ENCODE assay signal across 9 cellular contexts in genomic region chr5:149358818-149359217, GRCh38. TPM values are rescaled to one million over a fixed set of nuclear protein-coding genes. Genes with fewer than 3 reads are reported as not detected.
A peak's percentile ranks its signal among the peaks of the same experiment; 100 is the strongest.
DNase-seq lines count a peak whose midpoint lies in the region; ATAC-seq, FAIRE-seq and TF ChIP-seq lines count a peak whose summit lies in the region.
"Had no signal": no experiment of that assay in that cellular context is flagged by ENCODE, and none has a peak within 500 bp of the region (broad histone marks: within the 10 kb centered on the region; RNA-seq: fewer than 3 reads in every experiment).

No MANE protein-coding gene starts in this region.

- POLR2A ChIA-PET in SK-N-SH (lab: Yijun Ruan, JAX), result interaction anchor here (1.8 to 4.1 kb wide), 2 partner anchors 13 to 38 kb away, joined by 12 to 38 read pairs; partner anchors contain the start of gene GRPEL2

- H3F3A ChIP-seq in SK-N-SH (replicated peaks; ENCODE audit: insufficient read depth), result peaks cover 21% of the 10 kb centered on the region

- TF ChIP-seq RAD21 in SK-N-SH (IDR thresholded peaks at IDR 0.05; ENCODE audit: low read length), result no peak

- H3K4me2 ChIP-seq in SK-N-SH, result peak overlapping the region; percentile 90

- peak overlapping the region; percentile 62 to 85; a peak in 2 of 4 replicates for H3K4me3 ChIP-seq in SK-N-SH (ENCODE audit: low read depth in 2 of 2, low read length in 1 of 2)
- peak overlapping the region; percentile 84; the same call in 1 of the 2 replicates for H3K4me3 ChIP-seq in SJCRH30
- H3K4me3 ChIP-seq in epithelial cell of proximal tubule (ENCODE audit: low read depth, low read length), result peak overlapping the region; percentile 90
- H3K4me3 ChIP-seq in skeletal muscle cell (ENCODE audit: low read depth, low read length), result peak overlapping the region; percentile 85

- H2AFZ ChIP-seq in SK-N-SH (ENCODE audit: low read depth), result no peak overlapping the region

- no peaks in the 10 kb centered on the region for H4K20me1 ChIP-seq in SK-N-SH (ENCODE audit: insufficient read depth)

- DNase-seq in SK-N-SH, result no peak
- DNase-seq in SJCRH30, result no peak
- DNase-seq in epithelial cell of proximal tubule (ENCODE audit: low read depth), result no peak
- DNase-seq in skeletal muscle cell (ENCODE audit: low read depth), result no peak
- no peak for DNase-seq in T-helper 9 cell
- DNase-seq in omental fat pad (ENCODE audit: low spot score), result no peak
- DNase-seq in GM12892 (ENCODE audit: insufficient read length), result no peak

- TF ChIP-seq POLR2A in GM12892 (IDR thresholded peaks at IDR 0.05; ENCODE audit: low read depth, low read length), result no peak

- CTCF ChIA-PET in SK-N-SH (lab: Yijun Ruan, JAX), result interaction anchor here (1.4 to 41.4 kb wide), 5 partner anchors 9 to 64 kb away, joined by 5 to 1751 read pairs (median 29); partner anchors contain the start of gene GRPEL2

- H3K9me3 ChIP-seq in SK-N-SH (no peaks in the 10 kb centered on the region), SJCRH30 (replicated peaks) (no peaks in the 10 kb centered on the region)

- no peak overlapping the region for H3K9ac ChIP-seq in SK-N-SH

- TF ChIP-seq CTCF in SK-N-SH (IDR thresholded peaks at IDR 0.05), result no peak
- TF ChIP-seq CTCF in epithelial cell of proximal tubule (conservative IDR thresholded peaks at IDR 0.05; ENCODE audit: low read depth, low read length), result no peak
- TF ChIP-seq CTCF in omental fat pad (IDR thresholded peaks at IDR 0.05), result no peak

- no peaks in the 10 kb centered on the region for H3K9me2 ChIP-seq in SK-N-SH

- 79% methylated on average over 8 of the region's 8 CpGs for WGBS in SK-N-SH (ENCODE audit: low lambda C conversion rate)

- H3K27me3 ChIP-seq in SK-N-SH (ENCODE audit: insufficient read depth) (no peaks in the 10 kb centered on the region), SJCRH30 (no peaks in the 10 kb centered on the region)

- peak overlapping the region in 1 of 2 experiments; percentile 84; a peak in 2 of 4 replicates for H3K27ac ChIP-seq in SK-N-SH (ENCODE audit: low read depth in 2 of 2, low read length in 1 of 2)
- no peak overlapping the region for H3K27ac ChIP-seq in SJCRH30

- FAIRE-seq in GM12892 (lab: Jason Lieb, UNC), result no peak

- H3K36me3 ChIP-seq in SK-N-SH (replicated peaks in 1 of 2; ENCODE audit: control insufficient read depth in 1 of 2, insufficient read depth in 2 of 2, low read length in 1 of 2) (peaks cover 14 to 21% of the 10 kb centered on the region in 2 experiments), SJCRH30 (peaks cover 4% of the 10 kb centered on the region; the same call in 1 of the 2 replicates)

- ATAC-seq in SK-N-SH treated with all-trans-retinoic acid at 6 μM for 48 hours (no peak), omental fat pad (ENCODE audit: low FRiP score) (no peak)

- no peaks in the 10 kb centered on the region for H3K79me2 ChIP-seq in SK-N-SH (ENCODE audit: insufficient read depth)

- H3K4me1 ChIP-seq in SK-N-SH (ENCODE audit: control insufficient read depth in 1 of 2, insufficient read depth in 2 of 2, low read depth in 1 of 2, low read length in 1 of 2) (peaks cover 0 to 12% of the 10 kb centered on the region in 2 experiments; a peak in 1 of 4 replicates), SJCRH30 (0 out of 2 replicates have a peak, but pooled peaks cover 4% of the 10 kb centered on the region)

- TF ChIP-seq EP300 in SK-N-SH (IDR thresholded peaks at IDR 0.05; ENCODE audit: borderline replicate concordance in 1 of 2, low read depth in 1 of 2, low read length in 1 of 2), result no peak

TF ChIP-seq in SK-N-SH, 30 proteins besides CTCF, POLR2A, EP300 and RAD21 (continues in another document):
- no peak for TF ChIP-seq TAF1 (IDR thresholded peaks at IDR 0.05; ENCODE audit: borderline replicate concordance, low read depth, low read length)
- no peak for TF ChIP-seq RXRA (IDR thresholded peaks at IDR 0.05; ENCODE audit: borderline replicate concordance, low read depth)
- TF ChIP-seq FOXJ3 (CRISPR knock-in tag; IDR thresholded peaks at IDR 0.05), result no peak
- TF ChIP-seq TCF12 (IDR thresholded peaks at IDR 0.05), result no peak
- TF ChIP-seq EZH2phosphoT487 (IDR thresholded peaks at IDR 0.05; ENCODE audit: borderline replicate concordance, low read depth), result no peak
- TF ChIP-seq MXI1 (IDR thresholded peaks at IDR 0.05; ENCODE audit: low read depth, low read length), result no peak
- no peak for TF ChIP-seq SMC3 (IDR thresholded peaks at IDR 0.05; ENCODE audit: low read depth, low read length)
- TF ChIP-seq TEAD4 (IDR thresholded peaks at IDR 0.05; ENCODE audit: borderline replicate concordance, insufficient read depth), result no peak
- no peak for TF ChIP-seq MEF2A (IDR thresholded peaks at IDR 0.05; ENCODE audit: borderline replicate concordance, low read depth)
- no peak for TF ChIP-seq POLR2AphosphoS5 (IDR thresholded peaks at IDR 0.05; ENCODE audit: low read depth, low read length)
- TF ChIP-seq, protein P1, sequence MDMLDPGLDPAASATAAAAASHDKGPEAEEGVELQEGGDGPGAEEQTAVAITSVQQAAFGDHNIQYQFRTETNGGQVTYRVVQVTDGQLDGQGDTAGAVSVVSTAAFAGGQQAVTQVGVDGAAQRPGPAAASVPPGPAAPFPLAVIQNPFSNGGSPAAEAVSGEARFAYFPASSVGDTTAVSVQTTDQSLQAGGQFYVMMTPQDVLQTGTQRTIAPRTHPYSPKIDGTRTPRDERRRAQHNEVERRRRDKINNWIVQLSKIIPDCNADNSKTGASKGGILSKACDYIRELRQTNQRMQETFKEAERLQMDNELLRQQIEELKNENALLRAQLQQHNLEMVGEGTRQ (IDR thresholded peaks at IDR 0.05; ENCODE audit: borderline replicate concordance, low read depth, low read length), result no peak
- no peak for TF ChIP-seq CHD2 (IDR thresholded peaks at IDR 0.05; ENCODE audit: low read length, partially characterized antibody)

TF ChIP-seq in SK-N-SH treated with all-trans-retinoic acid at 6 μM for 48 hours, 23 proteins besides CTCF, POLR2A, EP300 and RAD21 (continues in another document):
- no peak for TF ChIP-seq OSR1 (CRISPR knock-in tag; IDR thresholded peaks at IDR 0.05)
- no peak for TF ChIP-seq ZNF70 (CRISPR knock-in tag; IDR thresholded peaks at IDR 0.05)
- no peak for TF ChIP-seq ARNTL (CRISPR knock-in tag; IDR thresholded peaks at IDR 0.05; ENCODE audit: borderline replicate concordance, low read depth)
- TF ChIP-seq SNAI2 (CRISPR knock-in tag; IDR thresholded peaks at IDR 0.05), result no peak
- no peak for TF ChIP-seq POU6F1 (CRISPR knock-in tag; IDR thresholded peaks at IDR 0.05; ENCODE audit: borderline replicate concordance, low read depth)
- no peak for TF ChIP-seq BACH2 (CRISPR knock-in tag; IDR thresholded peaks at IDR 0.05; ENCODE audit: borderline replicate concordance)
- TF ChIP-seq CSDC2 (CRISPR knock-in tag; IDR thresholded peaks at IDR 0.05), result no peak
- TF ChIP-seq, protein P2, sequence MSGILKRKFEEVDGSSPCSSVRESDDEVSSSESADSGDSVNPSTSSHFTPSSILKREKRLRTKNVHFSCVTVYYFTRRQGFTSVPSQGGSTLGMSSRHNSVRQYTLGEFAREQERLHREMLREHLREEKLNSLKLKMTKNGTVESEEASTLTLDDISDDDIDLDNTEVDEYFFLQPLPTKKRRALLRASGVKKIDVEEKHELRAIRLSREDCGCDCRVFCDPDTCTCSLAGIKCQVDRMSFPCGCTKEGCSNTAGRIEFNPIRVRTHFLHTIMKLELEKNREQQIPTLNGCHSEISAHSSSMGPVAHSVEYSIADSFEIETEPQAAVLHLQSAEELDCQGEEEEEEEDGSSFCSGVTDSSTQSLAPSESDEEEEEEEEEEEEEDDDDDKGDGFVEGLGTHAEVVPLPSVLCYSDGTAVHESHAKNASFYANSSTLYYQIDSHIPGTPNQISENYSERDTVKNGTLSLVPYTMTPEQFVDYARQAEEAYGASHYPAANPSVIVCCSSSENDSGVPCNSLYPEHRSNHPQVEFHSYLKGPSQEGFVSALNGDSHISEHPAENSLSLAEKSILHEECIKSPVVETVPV (CRISPR knock-in tag; IDR thresholded peaks at IDR 0.05), result no peak
- TF ChIP-seq ZFP3 (CRISPR knock-in tag; IDR thresholded peaks at IDR 0.05), result no peak
- no peak for TF ChIP-seq ZFP30 (CRISPR knock-in tag; IDR thresholded peaks at IDR 0.05)
- TF ChIP-seq ZNF8 (CRISPR knock-in tag; IDR thresholded peaks at IDR 0.05), result no peak
- no peak for TF ChIP-seq ISL1 (CRISPR knock-in tag; IDR thresholded peaks at IDR 0.05)
- TF ChIP-seq TCF4 (CRISPR knock-in tag; IDR thresholded peaks at IDR 0.05; ENCODE audit: borderline replicate concordance), result no peak
- TF ChIP-seq GLIS3 (CRISPR knock-in tag; IDR thresholded peaks at IDR 0.05), result no peak
- no peak for TF ChIP-seq ESRRG (CRISPR knock-in tag; IDR thresholded peaks at IDR 0.05)

RNA-seq across cellular contexts. Expression of gene PCYOX1L, which starts 1.0 kb away (rescaled TPM):
- 17.4 and 17.5 TPM in 2 replicates for polyA plus RNA-seq in SK-N-SH (2012; rRNA removed)
- 11.3 and 13.9 TPM in 2 replicates for polyA plus RNA-seq in SK-N-SH (2012; cell fraction: cytosol; rRNA removed)
- polyA plus RNA-seq in SK-N-SH (2012; cell fraction: nucleus; rRNA removed), result 22.3 and 27.6 TPM in 2 replicates
- 2.6 and 3.9 TPM in 2 replicates for total RNA-seq in SJCRH30 (2014; rRNA removed; shearing (Covaris generic))
- 6.1 and 7.1 TPM in 2 replicates for total RNA-seq in epithelial cell of proximal tubule
- 1 to 10 TPM; 2.3 to 3.9 (median 2.5) TPM for total RNA-seq in omental fat pad
- 7.5 TPM for polyA plus RNA-seq in GM12892 (2012; ENCODE audit: missing spikeins)

RNA-seq across cellular contexts. Expression of gene GRPEL2, which starts 13.5 kb away (rescaled TPM):
- 4.6 and 6.0 TPM in 2 replicates for polyA plus RNA-seq in SK-N-SH (2012; rRNA removed)
- polyA plus RNA-seq in SK-N-SH (2012; cell fraction: cytosol; rRNA removed), result 7.0 and 7.4 TPM in 2 replicates
- polyA plus RNA-seq in SK-N-SH (2012; cell fraction: nucleus; rRNA removed), result 7.0 and 8.1 TPM in 2 replicates
- 28.3 and 35.4 TPM in 2 replicates for total RNA-seq in SJCRH30 (2014; rRNA removed; shearing (Covaris generic))
- 15.5 and 21.6 TPM in 2 replicates for total RNA-seq in epithelial cell of proximal tubule
- total RNA-seq in omental fat pad, result 10 to 100 TPM; 10.9 to 18.4 (median 15.9) TPM
- 11.5 TPM for polyA plus RNA-seq in GM12892 (2012; ENCODE audit: missing spikeins)

RNA-seq across cellular contexts. Expression of gene IL17B, which starts 20.3 kb away (rescaled TPM):
- 0.16 TPM in 1 of 2 replicates, not detected in the other for polyA plus RNA-seq in SK-N-SH (2012; rRNA removed)
- 0.09 TPM in 1 of 2 replicates, not detected in the other for polyA plus RNA-seq in SK-N-SH (2012; cell fraction: cytosol; rRNA removed)
- polyA plus RNA-seq in SK-N-SH (2012; cell fraction: nucleus; rRNA removed), result 0.29 TPM in 1 of 2 replicates, not detected in the other
- total RNA-seq in SJCRH30 (2014; rRNA removed; shearing (Covaris generic)), result 1.5 and 3.3 TPM in 2 replicates
- total RNA-seq in epithelial cell of proximal tubule, result not detected in 2 replicates
- total RNA-seq in omental fat pad, result 1 to 10 TPM in 1 of 4 donors, not detected in 3; 1.1 TPM
- polyA plus RNA-seq in GM12892 (2012; ENCODE audit: missing spikeins), result not detected
- total RNA-seq: A172 had no signal
